Comparison of ENCODE assay signal across 28 cellular contexts in genomic region chr3:100635273-100635701, GRCh38. TPM values are rescaled to one million over a fixed set of nuclear protein-coding genes. Genes with fewer than 3 reads are reported as not detected.
A peak's percentile ranks its signal among the peaks of the same experiment; 100 is the strongest.
DNase-seq lines count a peak whose midpoint lies in the region; ATAC-seq, FAIRE-seq and TF ChIP-seq lines count a peak whose summit lies in the region.
"Had no signal": no experiment of that assay in that cellular context is flagged by ENCODE, and none has a peak within 500 bp of the region (broad histone marks: within the 10 kb centered on the region; RNA-seq: fewer than 3 reads in every experiment).

No MANE protein-coding gene starts in this region.

- DNase-seq in hepatocyte (ENCODE audit: low spot score) (peak; percentile 78), pancreas (peak in 1 of 6 donors; percentile 20), T1000 (lab: John Stamatoyannopoulos, UW) (no peak), dermis blood vessel endothelial cell (no peak)
- DNase-seq in activated CD4-positive, alpha-beta T cell treated with anti-CD3 and anti-CD28 coated beads for 1 hour = no peak
- DNase-seq: activated CD4-positive, alpha-beta T cell treated with anti-CD3 and anti-CD28 coated beads, Interleukin-2, amount 50 U/mL, for 4 hours; activated naive CD4-positive, alpha-beta T cell; caudate nucleus; cortex of kidney; H9; NCI-H1105; NCI-H187; NCI-H446 treated with DMSO at 0.1 percent for 48 hours; sigmoid colon; stimulated activated CD4-positive, alpha-beta T cell treated with anti-CD3 and anti-CD28 coated beads, Interleukin-4, amount 100 ng/mL, for 24 hours; tibial artery had no signal

- H3K4me3 ChIP-seq in KMS-11 (IDR thresholded peaks at IDR 0.05; ENCODE audit: insufficient read depth, low read depth, low read length) (no peak overlapping the region), hepatocyte (no peak overlapping the region), pancreas (peak overlapping the region in 1 of 4 donors; percentile 15)
- H3K4me3 ChIP-seq: prostate gland, sigmoid colon, tibial artery had no signal

- H4K20me1 ChIP-seq in KMS-11 (ENCODE audit: insufficient read depth) (no peaks in the 10 kb centered on the region), hepatocyte (ENCODE audit: insufficient read depth, poor library complexity, severe bottlenecking) (no peaks in the 10 kb centered on the region)

- H3K79me2 ChIP-seq in KMS-11 (ENCODE audit: insufficient read depth, low read depth) (no peaks in the 10 kb centered on the region), hepatocyte (peaks cover 4% of the 10 kb centered on the region)

- H3K9ac ChIP-seq in KMS-11 = no peak overlapping the region

- no peaks in the 10 kb centered on the region for H3K36me3 ChIP-seq in KMS-11 (ENCODE audit: insufficient read depth)
- no peaks in the 10 kb centered on the region for H3K36me3 ChIP-seq in hepatocyte (replicated peaks; ENCODE audit: insufficient read depth, low read depth)
- no peaks in the 10 kb centered on the region for H3K36me3 ChIP-seq in pancreas
- H3K36me3 ChIP-seq: prostate gland, sigmoid colon, tibial artery had no signal

- H3K4me1 ChIP-seq in KMS-11 (ENCODE audit: low read depth, poor library complexity, severe bottlenecking) (peaks cover 21% of the 10 kb centered on the region), hepatocyte (ENCODE audit: insufficient read depth) (peaks cover 21% of the 10 kb centered on the region), pancreas (peaks cover 0 to 7% (median 6%) of the 10 kb centered on the region in 3 donors)
- H3K4me1 ChIP-seq: prostate gland, sigmoid colon had no signal

- no peak for FAIRE-seq in pancreas (lab: Jason Lieb, UNC)
- FAIRE-seq: astrocyte, TTC549 had no signal

- no peak overlapping the region for H2AFZ ChIP-seq in KMS-11 (ENCODE audit: low read depth)
- no peak overlapping the region for H2AFZ ChIP-seq in hepatocyte

- ATAC-seq in HG02678 (IDR thresholded peaks at IDR 0.05; ENCODE audit: unreplicated experiment) (peak; percentile 55), pancreas (peak; percentile 66 to 88 (median 82))
- ATAC-seq: activated naive CD8-positive, alpha-beta T cell treated with anti-CD3 and anti-CD28 coated beads, Interleukin-2, amount 50 U/mL, for 24 hours had no signal

- H3K27ac ChIP-seq in KMS-11 = no peak overlapping the region
- peak overlapping the region; percentile 80 for H3K27ac ChIP-seq in hepatocyte
- H3K27ac ChIP-seq in pancreas = no peak overlapping the region
- H3K27ac ChIP-seq: prostate gland, RWPE1, sigmoid colon, tibial artery had no signal

- no peaks in the 10 kb centered on the region for H3K9me2 ChIP-seq in hepatocyte (replicated peaks; ENCODE audit: insufficient read depth)

- WGBS in hepatocyte (ENCODE audit: low lambda C conversion rate, missing lambda C conversion rate) = 39% methylated on average over 3 of the region's 3 CpGs
- 8 to 12% methylated on average over 3 of the region's 3 CpGs for WGBS in pancreas, 2 donors

- intact Hi-C loops in pancreas (cut with DNase I) = no loop called here

- H3K27me3 ChIP-seq in KMS-11 (ENCODE audit: insufficient read depth, low read depth) (no peaks in the 10 kb centered on the region), hepatocyte (no peaks in the 10 kb centered on the region), pancreas (no peaks in the 10 kb centered on the region)
- H3K27me3 ChIP-seq: sigmoid colon, tibial artery had no signal

- TF ChIP-seq CTCF in KMS-11 (conservative IDR thresholded peaks at IDR 0.05; ENCODE audit: low read depth, low read length) = no peak
- no peak for TF ChIP-seq CTCF in hepatocyte (IDR thresholded peaks at IDR 0.05; ENCODE audit: poor library complexity)
- TF ChIP-seq CTCF in pancreas (IDR thresholded peaks at IDR 0.05) = no peak

- H3K4me2 ChIP-seq in KMS-11 (peak overlapping the region; percentile 34; the same call in 1 of the 2 replicates), hepatocyte (peak overlapping the region; percentile 72)

- H3K9me3 ChIP-seq in hepatocyte (ENCODE audit: low read depth) (no peaks in the 10 kb centered on the region), pancreas (no peaks in the 10 kb centered on the region)
- H3K9me3 ChIP-seq: prostate gland, sigmoid colon, tibial artery had no signal

RNA-seq across cellular contexts. Expression of gene ADGRG7, which starts 25.9 kb away (rescaled TPM):
- total RNA-seq in hepatocyte (33.3 and 34.1 TPM in 2 replicates), pancreas (under 1 TPM in 1 of 6 donors, not detected in 5; 0.12 TPM), dermis blood vessel endothelial cell (not detected in 2 replicates)
- polyA plus RNA-seq in hepatocyte (2.5 and 4.9 TPM in 2 replicates), pancreas (not detected)
- total RNA-seq: astrocyte; CD8-positive, alpha-beta memory T cell; H9; MCF 10A; mesenteric fat pad; sigmoid colon; T-helper 1 cell treated with Interleukin-12 subunit alpha and Interleukin-12 subunit beta and Interleukin-4 antibody, amounts not matched to agents 30 ng/mL and 1 ng/mL, for 36 hours had no signal
- polyA plus RNA-seq: BJ; CD8-positive, alpha-beta memory T cell had no signal

Comparison
In these comparisons a context has a peak if more than half of its experiments do, and no peak if none do; other contexts are left out.
1. RNA of gene ADGRG7, which starts 25.9 kb away (total RNA-seq): 33.3 to 34.1 TPM in hepatocyte; 0.12 TPM in pancreas and not detected in dermis blood vessel endothelial cell; every median in the first group is over 10 times any median in the second.